ENCODE assay signal across 17 cellular contexts in the genomic region with DNA sequence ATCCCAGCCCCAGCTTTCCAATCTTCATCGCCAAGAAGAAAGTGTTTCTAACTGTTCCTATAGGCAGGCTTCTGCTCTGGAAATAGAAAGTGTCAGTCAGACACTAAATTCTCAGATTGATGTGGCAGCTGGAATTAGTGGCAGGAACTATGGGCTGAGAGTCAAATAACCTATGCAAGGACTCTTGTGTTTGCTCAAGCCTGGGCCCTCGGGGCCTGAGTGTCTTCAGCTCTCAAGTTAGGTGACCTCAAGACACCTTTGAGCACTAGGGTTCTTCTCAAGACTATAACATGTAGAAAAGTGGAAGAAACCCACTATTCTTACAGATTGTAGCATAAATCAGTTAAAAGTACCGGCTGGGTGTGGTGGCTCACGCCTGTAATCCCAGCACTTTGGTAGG.
"Had no signal": no experiment of that assay in that cellular context is flagged by ENCODE, and none has a peak within 500 bp of the region (broad histone marks: within the 10 kb centered on the region; RNA-seq: fewer than 3 reads in every experiment).

No MANE protein-coding gene starts in this region.

- FAIRE-seq: keratinocyte had no signal

- H3K4me3 ChIP-seq: body of pancreas, coronary artery, esophagus muscularis mucosa, hepatocyte, left lung, tibial artery, uterus had no signal

- H3K9me3 Mint-ChIP-seq: stimulated activated effector memory CD8-positive, alpha-beta T cell treated with anti-CD3 and anti-CD28 coated beads, Interleukin-12 subunit alpha, Interleukin-12 subunit beta, amount 100 ng/mL, for 72 hours had no signal

- DNase-seq: activated naive CD4-positive, alpha-beta T cell treated with anti-CD3 and anti-CD28 coated beads, Interleukin-2, amount 50 U/mL, for 16 hours; amniotic stem cell; body of pancreas; central memory CD4-positive, alpha-beta T cell; effector CD4-positive, alpha-beta T cell; left lung; mammary epithelial cell; occipital lobe; T1000; tibial artery; uterus had no signal

- H3K27ac Mint-ChIP-seq: stimulated activated effector memory CD8-positive, alpha-beta T cell treated with anti-CD3 and anti-CD28 coated beads, Interleukin-12 subunit alpha, Interleukin-12 subunit beta, amount 100 ng/mL, for 72 hours had no signal

- H3K79me2 ChIP-seq: hepatocyte had no signal

- H3K27ac ChIP-seq: body of pancreas, coronary artery, esophagus muscularis mucosa, hepatocyte, left lung, tibial artery, uterus had no signal

- H3K36me3 ChIP-seq: esophagus muscularis mucosa, left lung, tibial artery, uterus had no signal

- H3K27me3 ChIP-seq: body of pancreas, esophagus muscularis mucosa, hepatocyte, left lung, uterus had no signal

- H3K9me3 ChIP-seq: body of pancreas, esophagus muscularis mucosa, left lung, tibial artery, uterus had no signal

- H3K4me1 ChIP-seq: body of pancreas, esophagus muscularis mucosa, left lung, tibial artery, uterus had no signal

- H2AFZ ChIP-seq: hepatocyte had no signal

- H3K4me3 Mint-ChIP-seq: stimulated activated effector memory CD8-positive, alpha-beta T cell treated with anti-CD3 and anti-CD28 coated beads, Interleukin-12 subunit alpha, Interleukin-12 subunit beta, amount 100 ng/mL, for 72 hours had no signal

- H3K4me2 ChIP-seq: hepatocyte had no signal

- H3K36me3 Mint-ChIP-seq: stimulated activated effector memory CD8-positive, alpha-beta T cell treated with anti-CD3 and anti-CD28 coated beads, Interleukin-12 subunit alpha, Interleukin-12 subunit beta, amount 100 ng/mL, for 72 hours had no signal

- ATAC-seq: activated CD4-positive, CD25-positive, alpha-beta regulatory T cell treated with anti-CD3 and anti-CD28 coated beads, Interleukin-2, amount 50 U/mL, for 24 hours; body of pancreas; left lung; stimulated activated effector memory CD8-positive, alpha-beta T cell treated with anti-CD3 and anti-CD28 coated beads, Interleukin-12 subunit alpha, Interleukin-12 subunit beta, amount 100 ng/mL, for 72 hours had no signal
